In the genomic region with DNA sequence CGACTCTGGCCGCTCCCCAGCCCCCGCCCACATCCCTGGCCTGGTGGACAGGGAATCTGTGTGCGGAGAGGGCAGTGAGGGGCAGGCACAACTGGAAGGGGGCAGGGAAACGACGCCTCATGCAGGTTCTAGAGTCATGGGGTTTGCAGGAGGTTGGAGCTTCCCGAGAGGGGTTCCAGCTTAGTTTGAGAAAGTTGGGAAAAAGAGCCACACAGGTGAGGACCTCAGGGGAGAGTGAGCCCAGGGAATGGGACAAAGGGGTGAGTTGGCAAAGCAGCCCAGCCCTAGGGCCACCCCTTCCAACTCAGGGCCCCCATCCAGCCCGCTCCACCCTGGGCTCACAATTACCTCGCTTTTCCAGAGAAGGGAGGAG, we compare ENCODE assay signal across 1 cellular context.
TF ChIP-seq lines count a peak whose summit lies in the region.

No MANE protein-coding gene starts in this region.

TF ChIP-seq in HepG2, 621 proteins besides CTCF, POLR2A, EP300 and RAD21 (continues in another document):
- TF ChIP-seq PAX8 (CRISPR knock-in tag; IDR thresholded peaks at IDR 0.05; ENCODE audit: borderline replicate concordance) (no peak; the same call in 1 of the 2 replicates), NCOA2 (CRISPR knock-in tag; IDR thresholded peaks at IDR 0.05) (no peak), RARG (CRISPR knock-in tag; IDR thresholded peaks at IDR 0.05; ENCODE audit: low read depth) (no peak), U2AF2 (IDR thresholded peaks at IDR 0.05; ENCODE audit: low read depth, low read length) (peak; percentile 87; the same call in 1 of the 2 replicates), CBX5 (CRISPR knock-in tag; IDR thresholded peaks at IDR 0.05; ENCODE audit: borderline replicate concordance) (no peak), MIER2 (CRISPR knock-in tag; IDR thresholded peaks at IDR 0.05) (no peak), ZNF432 (CRISPR knock-in tag; IDR thresholded peaks at IDR 0.05; ENCODE audit: borderline replicate concordance) (no peak), ZNF878 (CRISPR knock-in tag; IDR thresholded peaks at IDR 0.05) (no peak), NFATC3 (CRISPR knock-in tag; IDR thresholded peaks at IDR 0.05) (no peak), ZFP1 (CRISPR knock-in tag; IDR thresholded peaks at IDR 0.05) (peak; percentile 23; the same call in 1 of the 2 replicates), SP2 (CRISPR knock-in tag; IDR thresholded peaks at IDR 0.05) (peak; percentile 38; the same call in 1 of the 2 replicates), U2AF1 (optimal IDR thresholded peaks at IDR 0.05; ENCODE audit: low read depth, low read length) (peak; percentile 66), ZNF615 (CRISPR knock-in tag; IDR thresholded peaks at IDR 0.05; ENCODE audit: borderline replicate concordance) (0 out of 2 replicates have a peak, but pooled peaks have one; percentile 56), HNRNPK (IDR thresholded peaks at IDR 0.05; ENCODE audit: low read depth, low read length, poor library complexity, severe bottlenecking) (no peak), WIZ (CRISPR knock-in tag; IDR thresholded peaks at IDR 0.05) (0 out of 2 replicates have a peak, but pooled peaks have one; percentile 31), ZNF768 (CRISPR knock-in tag; IDR thresholded peaks at IDR 0.05) (no peak), PAF1 (CRISPR knock-in tag; IDR thresholded peaks at IDR 0.05) (no peak), RBAK (CRISPR knock-in tag; IDR thresholded peaks at IDR 0.05) (peak; percentile 91; the same call in 1 of the 2 replicates), ZNF329 (CRISPR knock-in tag; IDR thresholded peaks at IDR 0.05; ENCODE audit: low read depth) (0 out of 2 replicates have a peak, but pooled peaks have one; percentile 13), KAT7 (CRISPR knock-in tag; IDR thresholded peaks at IDR 0.05; ENCODE audit: borderline replicate concordance) (no peak), SNAI1 (CRISPR knock-in tag; IDR thresholded peaks at IDR 0.05; ENCODE audit: borderline replicate concordance) (0 out of 2 replicates have a peak, but pooled peaks have one; percentile 4), ZNF749 (CRISPR knock-in tag; IDR thresholded peaks at IDR 0.05; ENCODE audit: borderline replicate concordance) (no peak), ZNF564 (CRISPR knock-in tag; IDR thresholded peaks at IDR 0.05) (0 out of 2 replicates have a peak, but pooled peaks have one; percentile 13), BRD4 (CRISPR knock-in tag; IDR thresholded peaks at IDR 0.05) (no peak), TCF7 (IDR thresholded peaks at IDR 0.05; ENCODE audit: low read depth) (0 out of 2 replicates have a peak, but pooled peaks have one; percentile 26), ZNF670 (CRISPR knock-in tag; IDR thresholded peaks at IDR 0.05; ENCODE audit: borderline replicate concordance) (no peak), ZNF572 (CRISPR knock-in tag; IDR thresholded peaks at IDR 0.05) (peak; percentile 85; the same call in 1 of the 2 replicates), SIN3A (IDR thresholded peaks at IDR 0.05; ENCODE audit: borderline replicate concordance, low read depth, low read length) (peak; percentile 25; the same call in 1 of the 2 replicates), HDAC1 (CRISPR knock-in tag; IDR thresholded peaks at IDR 0.05) (no peak), RFX3 (CRISPR knock-in tag; IDR thresholded peaks at IDR 0.05) (peak; percentile 3; the same call in 1 of the 2 replicates), KLF13 (CRISPR knock-in tag; IDR thresholded peaks at IDR 0.05) (0 out of 2 replicates have a peak, but pooled peaks have one; percentile 1), ATRX (CRISPR knock-in tag; IDR thresholded peaks at IDR 0.05; ENCODE audit: borderline replicate concordance) (no peak), NCOA1 (CRISPR knock-in tag; IDR thresholded peaks at IDR 0.05) (0 out of 2 replicates have a peak, but pooled peaks have one; percentile 51), PCBP2 (optimal IDR thresholded peaks at IDR 0.05; ENCODE audit: low read depth, low read length, poor library complexity, severe bottlenecking) (peak; percentile 55), EED (CRISPR knock-in tag; IDR thresholded peaks at IDR 0.05) (0 out of 2 replicates have a peak, but pooled peaks have one; percentile 55), PAWR (CRISPR knock-in tag; IDR thresholded peaks at IDR 0.05; ENCODE audit: borderline replicate concordance) (no peak), ZNF674 (CRISPR knock-in tag; IDR thresholded peaks at IDR 0.05; ENCODE audit: low read depth) (0 out of 2 replicates have a peak, but pooled peaks have one; percentile 19), CHD2 (IDR thresholded peaks at IDR 0.05; ENCODE audit: low read depth, low read length) (0 out of 2 replicates have a peak, but pooled peaks have one; percentile 35), TBX2 (CRISPR knock-in tag; IDR thresholded peaks at IDR 0.05; ENCODE audit: borderline replicate concordance) (no peak), TGIF2 (CRISPR knock-in tag; IDR thresholded peaks at IDR 0.05) (peak; percentile 13), ZNF136 (CRISPR knock-in tag; IDR thresholded peaks at IDR 0.05; ENCODE audit: low read depth) (0 out of 2 replicates have a peak, but pooled peaks have one; percentile 9), HNRNPH1 (optimal IDR thresholded peaks at IDR 0.05; ENCODE audit: low read depth, low read length) (peak; percentile 22), RFXAP (CRISPR knock-in tag; IDR thresholded peaks at IDR 0.05; ENCODE audit: borderline replicate concordance) (0 out of 2 replicates have a peak, but pooled peaks have one; percentile 18), ZNF260 (CRISPR knock-in tag; IDR thresholded peaks at IDR 0.05; ENCODE audit: borderline replicate concordance, low read depth) (no peak)
- TF ChIP-seq, protein P1, sequence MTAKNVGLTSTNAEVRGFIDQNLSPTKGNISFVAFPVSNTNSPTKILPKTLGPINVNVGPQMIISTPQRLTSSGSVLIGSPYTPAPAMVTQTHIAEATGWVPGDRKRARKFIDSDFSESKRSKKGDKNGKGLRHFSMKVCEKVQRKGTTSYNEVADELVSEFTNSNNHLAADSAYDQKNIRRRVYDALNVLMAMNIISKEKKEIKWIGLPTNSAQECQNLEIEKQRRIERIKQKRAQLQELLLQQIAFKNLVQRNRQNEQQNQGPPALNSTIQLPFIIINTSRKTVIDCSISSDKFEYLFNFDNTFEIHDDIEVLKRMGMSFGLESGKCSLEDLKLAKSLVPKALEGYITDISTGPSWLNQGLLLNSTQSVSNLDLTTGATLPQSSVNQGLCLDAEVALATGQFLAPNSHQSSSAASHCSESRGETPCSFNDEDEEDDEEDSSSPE (CRISPR knock-in tag; IDR thresholded peaks at IDR 0.05), result no peak
- TF ChIP-seq, protein P2, sequence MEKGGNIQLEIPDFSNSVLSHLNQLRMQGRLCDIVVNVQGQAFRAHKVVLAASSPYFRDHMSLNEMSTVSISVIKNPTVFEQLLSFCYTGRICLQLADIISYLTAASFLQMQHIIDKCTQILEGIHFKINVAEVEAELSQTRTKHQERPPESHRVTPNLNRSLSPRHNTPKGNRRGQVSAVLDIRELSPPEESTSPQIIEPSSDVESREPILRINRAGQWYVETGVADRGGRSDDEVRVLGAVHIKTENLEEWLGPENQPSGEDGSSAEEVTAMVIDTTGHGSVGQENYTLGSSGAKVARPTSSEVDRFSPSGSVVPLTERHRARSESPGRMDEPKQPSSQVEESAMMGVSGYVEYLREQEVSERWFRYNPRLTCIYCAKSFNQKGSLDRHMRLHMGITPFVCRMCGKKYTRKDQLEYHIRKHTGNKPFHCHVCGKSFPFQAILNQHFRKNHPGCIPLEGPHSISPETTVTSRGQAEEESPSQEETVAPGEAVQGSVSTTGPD (CRISPR knock-in tag; IDR thresholded peaks at IDR 0.05), result peak; percentile 13; the same call in 1 of the 2 replicates
- TF ChIP-seq, protein P3, sequence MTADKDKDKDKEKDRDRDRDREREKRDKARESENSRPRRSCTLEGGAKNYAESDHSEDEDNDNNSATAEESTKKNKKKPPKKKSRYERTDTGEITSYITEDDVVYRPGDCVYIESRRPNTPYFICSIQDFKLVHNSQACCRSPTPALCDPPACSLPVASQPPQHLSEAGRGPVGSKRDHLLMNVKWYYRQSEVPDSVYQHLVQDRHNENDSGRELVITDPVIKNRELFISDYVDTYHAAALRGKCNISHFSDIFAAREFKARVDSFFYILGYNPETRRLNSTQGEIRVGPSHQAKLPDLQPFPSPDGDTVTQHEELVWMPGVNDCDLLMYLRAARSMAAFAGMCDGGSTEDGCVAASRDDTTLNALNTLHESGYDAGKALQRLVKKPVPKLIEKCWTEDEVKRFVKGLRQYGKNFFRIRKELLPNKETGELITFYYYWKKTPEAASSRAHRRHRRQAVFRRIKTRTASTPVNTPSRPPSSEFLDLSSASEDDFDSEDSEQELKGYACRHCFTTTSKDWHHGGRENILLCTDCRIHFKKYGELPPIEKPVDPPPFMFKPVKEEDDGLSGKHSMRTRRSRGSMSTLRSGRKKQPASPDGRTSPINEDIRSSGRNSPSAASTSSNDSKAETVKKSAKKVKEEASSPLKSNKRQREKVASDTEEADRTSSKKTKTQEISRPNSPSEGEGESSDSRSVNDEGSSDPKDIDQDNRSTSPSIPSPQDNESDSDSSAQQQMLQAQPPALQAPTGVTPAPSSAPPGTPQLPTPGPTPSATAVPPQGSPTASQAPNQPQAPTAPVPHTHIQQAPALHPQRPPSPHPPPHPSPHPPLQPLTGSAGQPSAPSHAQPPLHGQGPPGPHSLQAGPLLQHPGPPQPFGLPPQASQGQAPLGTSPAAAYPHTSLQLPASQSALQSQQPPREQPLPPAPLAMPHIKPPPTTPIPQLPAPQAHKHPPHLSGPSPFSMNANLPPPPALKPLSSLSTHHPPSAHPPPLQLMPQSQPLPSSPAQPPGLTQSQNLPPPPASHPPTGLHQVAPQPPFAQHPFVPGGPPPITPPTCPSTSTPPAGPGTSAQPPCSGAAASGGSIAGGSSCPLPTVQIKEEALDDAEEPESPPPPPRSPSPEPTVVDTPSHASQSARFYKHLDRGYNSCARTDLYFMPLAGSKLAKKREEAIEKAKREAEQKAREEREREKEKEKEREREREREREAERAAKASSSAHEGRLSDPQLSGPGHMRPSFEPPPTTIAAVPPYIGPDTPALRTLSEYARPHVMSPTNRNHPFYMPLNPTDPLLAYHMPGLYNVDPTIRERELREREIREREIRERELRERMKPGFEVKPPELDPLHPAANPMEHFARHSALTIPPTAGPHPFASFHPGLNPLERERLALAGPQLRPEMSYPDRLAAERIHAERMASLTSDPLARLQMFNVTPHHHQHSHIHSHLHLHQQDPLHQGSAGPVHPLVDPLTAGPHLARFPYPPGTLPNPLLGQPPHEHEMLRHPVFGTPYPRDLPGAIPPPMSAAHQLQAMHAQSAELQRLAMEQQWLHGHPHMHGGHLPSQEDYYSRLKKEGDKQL (CRISPR knock-in tag; IDR thresholded peaks at IDR 0.05; ENCODE audit: low read depth), result no peak
- TF ChIP-seq, protein P4, sequence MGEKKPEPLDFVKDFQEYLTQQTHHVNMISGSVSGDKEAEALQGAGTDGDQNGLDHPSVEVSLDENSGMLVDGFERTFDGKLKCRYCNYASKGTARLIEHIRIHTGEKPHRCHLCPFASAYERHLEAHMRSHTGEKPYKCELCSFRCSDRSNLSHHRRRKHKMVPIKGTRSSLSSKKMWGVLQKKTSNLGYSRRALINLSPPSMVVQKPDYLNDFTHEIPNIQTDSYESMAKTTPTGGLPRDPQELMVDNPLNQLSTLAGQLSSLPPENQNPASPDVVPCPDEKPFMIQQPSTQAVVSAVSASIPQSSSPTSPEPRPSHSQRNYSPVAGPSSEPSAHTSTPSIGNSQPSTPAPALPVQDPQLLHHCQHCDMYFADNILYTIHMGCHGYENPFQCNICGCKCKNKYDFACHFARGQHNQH (CRISPR knock-in tag; IDR thresholded peaks at IDR 0.05), result no peak
- TF ChIP-seq, protein P5, sequence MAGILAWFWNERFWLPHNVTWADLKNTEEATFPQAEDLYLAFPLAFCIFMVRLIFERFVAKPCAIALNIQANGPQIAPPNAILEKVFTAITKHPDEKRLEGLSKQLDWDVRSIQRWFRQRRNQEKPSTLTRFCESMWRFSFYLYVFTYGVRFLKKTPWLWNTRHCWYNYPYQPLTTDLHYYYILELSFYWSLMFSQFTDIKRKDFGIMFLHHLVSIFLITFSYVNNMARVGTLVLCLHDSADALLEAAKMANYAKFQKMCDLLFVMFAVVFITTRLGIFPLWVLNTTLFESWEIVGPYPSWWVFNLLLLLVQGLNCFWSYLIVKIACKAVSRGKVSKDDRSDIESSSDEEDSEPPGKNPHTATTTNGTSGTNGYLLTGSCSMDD (CRISPR knock-in tag; IDR thresholded peaks at IDR 0.05), result no peak
- TF ChIP-seq, protein P6, sequence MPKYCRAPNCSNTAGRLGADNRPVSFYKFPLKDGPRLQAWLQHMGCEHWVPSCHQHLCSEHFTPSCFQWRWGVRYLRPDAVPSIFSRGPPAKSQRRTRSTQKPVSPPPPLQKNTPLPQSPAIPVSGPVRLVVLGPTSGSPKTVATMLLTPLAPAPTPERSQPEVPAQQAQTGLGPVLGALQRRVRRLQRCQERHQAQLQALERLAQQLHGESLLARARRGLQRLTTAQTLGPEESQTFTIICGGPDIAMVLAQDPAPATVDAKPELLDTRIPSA (CRISPR knock-in tag; IDR thresholded peaks at IDR 0.05; ENCODE audit: borderline replicate concordance), result no peak
- TF ChIP-seq, protein P7, sequence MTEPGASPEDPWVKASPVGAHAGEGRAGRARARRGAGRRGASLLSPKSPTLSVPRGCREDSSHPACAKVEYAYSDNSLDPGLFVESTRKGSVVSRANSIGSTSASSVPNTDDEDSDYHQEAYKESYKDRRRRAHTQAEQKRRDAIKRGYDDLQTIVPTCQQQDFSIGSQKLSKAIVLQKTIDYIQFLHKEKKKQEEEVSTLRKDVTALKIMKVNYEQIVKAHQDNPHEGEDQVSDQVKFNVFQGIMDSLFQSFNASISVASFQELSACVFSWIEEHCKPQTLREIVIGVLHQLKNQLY (CRISPR knock-in tag; IDR thresholded peaks at IDR 0.05), result no peak
- TF ChIP-seq, protein P8, sequence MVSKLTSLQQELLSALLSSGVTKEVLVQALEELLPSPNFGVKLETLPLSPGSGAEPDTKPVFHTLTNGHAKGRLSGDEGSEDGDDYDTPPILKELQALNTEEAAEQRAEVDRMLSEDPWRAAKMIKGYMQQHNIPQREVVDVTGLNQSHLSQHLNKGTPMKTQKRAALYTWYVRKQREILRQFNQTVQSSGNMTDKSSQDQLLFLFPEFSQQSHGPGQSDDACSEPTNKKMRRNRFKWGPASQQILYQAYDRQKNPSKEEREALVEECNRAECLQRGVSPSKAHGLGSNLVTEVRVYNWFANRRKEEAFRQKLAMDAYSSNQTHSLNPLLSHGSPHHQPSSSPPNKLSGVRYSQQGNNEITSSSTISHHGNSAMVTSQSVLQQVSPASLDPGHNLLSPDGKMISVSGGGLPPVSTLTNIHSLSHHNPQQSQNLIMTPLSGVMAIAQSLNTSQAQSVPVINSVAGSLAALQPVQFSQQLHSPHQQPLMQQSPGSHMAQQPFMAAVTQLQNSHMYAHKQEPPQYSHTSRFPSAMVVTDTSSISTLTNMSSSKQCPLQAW (CRISPR knock-in tag; IDR thresholded peaks at IDR 0.05), result no peak
- TF ChIP-seq, protein P9, sequence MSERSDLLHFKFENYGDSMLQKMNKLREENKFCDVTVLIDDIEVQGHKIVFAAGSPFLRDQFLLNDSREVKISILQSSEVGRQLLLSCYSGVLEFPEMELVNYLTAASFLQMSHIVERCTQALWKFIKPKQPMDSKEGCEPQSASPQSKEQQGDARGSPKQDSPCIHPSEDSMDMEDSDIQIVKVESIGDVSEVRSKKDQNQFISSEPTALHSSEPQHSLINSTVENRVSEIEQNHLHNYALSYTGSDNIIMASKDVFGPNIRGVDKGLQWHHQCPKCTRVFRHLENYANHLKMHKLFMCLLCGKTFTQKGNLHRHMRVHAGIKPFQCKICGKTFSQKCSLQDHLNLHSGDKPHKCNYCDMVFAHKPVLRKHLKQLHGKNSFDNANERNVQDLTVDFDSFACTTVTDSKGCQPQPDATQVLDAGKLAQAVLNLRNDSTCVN (CRISPR knock-in tag; IDR thresholded peaks at IDR 0.05; ENCODE audit: borderline replicate concordance), result 0 out of 2 replicates have a peak, but pooled peaks have one; percentile 26
